Comparison of ENCODE assay signal across 8 cellular contexts in the genomic region with DNA sequence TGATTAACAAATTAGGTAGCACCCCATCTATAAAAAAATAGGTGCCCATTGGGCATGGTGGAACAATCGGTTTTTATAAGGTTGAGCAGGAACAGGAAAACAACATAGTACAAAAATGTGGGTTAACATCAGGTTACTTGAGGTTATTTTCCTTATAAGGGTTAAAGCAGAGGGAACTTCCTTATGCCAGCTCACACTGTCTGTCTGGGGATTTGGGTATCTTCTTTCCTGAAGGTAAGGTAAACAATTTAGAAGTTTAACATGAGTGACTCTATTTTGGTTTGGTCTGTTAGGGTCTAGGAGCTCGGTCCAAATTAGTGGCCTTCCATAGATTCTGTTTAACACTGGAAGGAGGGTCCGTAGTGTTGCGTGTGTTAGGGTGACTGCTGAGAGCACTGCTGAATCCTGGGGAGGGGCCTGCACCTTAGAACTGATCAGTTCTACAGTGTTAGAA. TPM values are rescaled to one million over a fixed set of nuclear protein-coding genes. Genes with fewer than 3 reads are reported as not detected.
DNase-seq lines count a peak whose midpoint lies in the region; TF ChIP-seq lines count a peak whose summit lies in the region.

No MANE protein-coding gene starts in this region.

- H3K9me3 ChIP-seq in trophoblast cell (ENCODE audit: insufficient read depth, low read depth, low read length): no peaks in the 10 kb centered on the region

- H3K18ac ChIP-seq in trophoblast cell (ENCODE audit: low read length): no peak overlapping the region

- DNase-seq in NCI-H2171 treated with DMSO at 0.1 percent for 48 hours (lab: John Stamatoyannopoulos, UW) (peak; percentile 11), NCI-H2171 (lab: John Stamatoyannopoulos, UW) (no peak), Kasumi-1 (lab: John Stamatoyannopoulos, UW) (peak; percentile 62 to 77), coronary artery (ENCODE audit: low spot score) (no peak), trophoblast cell (peak in 1 of 2 donors; percentile 40), NCI-H82 (lab: John Stamatoyannopoulos, UW) (no peak), GM03348 (ENCODE audit: low spot score) (no peak)
- DNase-seq in stimulated activated CD4-positive, alpha-beta T cell treated with anti-CD3 and anti-CD28 coated beads, Interleukin-4, amount 100 ng/mL, for 4 hours: no peak

- no peak overlapping the region for H3K4me2 ChIP-seq in trophoblast cell (ENCODE audit: low read length)

- no peak overlapping the region for H2BK12ac ChIP-seq in trophoblast cell (ENCODE audit: low read length)

- H3K23ac ChIP-seq in trophoblast cell (ENCODE audit: low read length): peak overlapping the region; percentile 17

- H4K91ac ChIP-seq in trophoblast cell (ENCODE audit: low read depth, low read length): no peak overlapping the region

- H2AFZ ChIP-seq in trophoblast cell (ENCODE audit: insufficient read depth, low read length, poor library complexity): no peak overlapping the region

- H3K4me3 ChIP-seq in coronary artery (peak overlapping the region; percentile 28), trophoblast cell (ENCODE audit: low read depth, low read length) (no peak overlapping the region)

- H2AK5ac ChIP-seq in trophoblast cell (ENCODE audit: low read length): no peak overlapping the region

- TF ChIP-seq CTCF in coronary artery (IDR thresholded peaks at IDR 0.05): no peak

- peaks cover 6% of the 10 kb centered on the region for H3K79me1 ChIP-seq in trophoblast cell (ENCODE audit: low read length)

- H3K14ac ChIP-seq in trophoblast cell (ENCODE audit: low read length): no peak overlapping the region

- no peak overlapping the region for H4K12ac ChIP-seq in trophoblast cell (ENCODE audit: low read depth, low read length)

- H3K27ac ChIP-seq in coronary artery: peak overlapping the region; percentile 68 to 73
- H3K27ac ChIP-seq in trophoblast cell (ENCODE audit: low read depth, low read length): peak overlapping the region; percentile 57

- H2BK120ac ChIP-seq in trophoblast cell (ENCODE audit: insufficient read depth, low read length, poor library complexity): no peak overlapping the region

- peaks cover 13% of the 10 kb centered on the region for H3K79me2 ChIP-seq in trophoblast cell (ENCODE audit: control insufficient read depth, insufficient read depth, low read length, poor library complexity)

- H2BK5ac ChIP-seq in trophoblast cell (ENCODE audit: low read depth, low read length, poor library complexity): no peak overlapping the region

- peak overlapping the region; percentile 78 for H3K4ac ChIP-seq in trophoblast cell (ENCODE audit: low read depth, low read length)

- no CpG with 5 or more reads among the region's 4 CpGs for WGBS in trophoblast cell (ENCODE audit: extremely low coverage, insufficient coverage, insufficient read length)

- H3K27me3 ChIP-seq in trophoblast cell (ENCODE audit: insufficient read depth, low read length): no peaks in the 10 kb centered on the region

- H3K4me1 ChIP-seq in trophoblast cell (ENCODE audit: control insufficient read depth in 1 of 2, insufficient read depth in 2 of 2, low read length in 2 of 2): peaks cover 9 to 18% of the 10 kb centered on the region in 2 experiments

- peaks cover 6 to 8% of the 10 kb centered on the region in 2 experiments for H3K36me3 ChIP-seq in trophoblast cell (ENCODE audit: control insufficient read depth in 1 of 2, insufficient read depth in 2 of 2, low read length in 2 of 2)

- no peak overlapping the region for H3K9ac ChIP-seq in trophoblast cell (ENCODE audit: low read length)

- no peak overlapping the region for H4K8ac ChIP-seq in trophoblast cell (ENCODE audit: low read depth, low read length)

RNA-seq across cellular contexts. Expression of a gene that starts 14.7 kb away (rescaled TPM):
- 98.2 and 104 TPM in 2 replicates for polyA plus RNA-seq in trophoblast cell (2013)

Comparison
In these comparisons a context has a peak if more than half of its experiments do, and no peak if none do; other contexts are left out.
1. DNase-seq: peak in NCI-H2171 treated with DMSO at 0.1 percent for 48 hours (single experiment) and Kasumi-1 (2 of 2); none in NCI-H2171 (single experiment), coronary artery (single experiment), stimulated activated CD4-positive, alpha-beta T cell treated with anti-CD3 and anti-CD28 coated beads, Interleukin-4, amount 100 ng/mL, for 4 hours (0 of 2), NCI-H82 (single experiment) and GM03348 (single experiment).